14 cellular contexts compared by ENCODE assay signal in the genomic region with DNA sequence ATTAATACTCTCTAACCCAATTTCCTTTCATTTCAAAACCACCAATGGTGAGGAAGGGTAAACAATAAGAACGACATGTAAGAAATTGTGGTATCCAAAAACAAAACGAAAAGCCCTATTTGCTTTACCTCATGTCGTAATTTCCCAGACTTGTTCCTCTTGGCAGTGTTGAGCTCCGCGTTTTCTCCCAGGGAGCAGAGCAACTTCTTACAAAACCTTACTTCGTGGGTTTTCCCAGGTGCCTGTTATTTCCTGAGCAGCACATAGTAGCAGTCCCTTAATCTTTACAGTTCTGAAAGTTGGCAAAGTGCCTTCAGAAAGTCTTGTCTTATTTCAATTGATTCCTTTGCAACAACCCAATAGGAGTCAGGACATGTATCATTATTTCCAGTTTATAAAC.
A peak's percentile ranks its signal among the peaks of the same experiment; 100 is the strongest.
DNase-seq lines count a peak whose midpoint lies in the region; ATAC-seq lines count a peak whose summit lies in the region.
"Had no signal": no experiment of that assay in that cellular context is flagged by ENCODE, and none has a peak within 500 bp of the region (broad histone marks: within the 10 kb centered on the region; RNA-seq: fewer than 3 reads in every experiment).

No MANE protein-coding gene starts in this region.

- peak overlapping the region in 2 of 5 donors; percentile 22 to 30 for H3K9ac ChIP-seq in subcutaneous abdominal adipose tissue (ENCODE audit: low read length in 5 of 5)

- peak overlapping the region in 4 of 5 donors; percentile 12 to 48 (median 36) for H3K4me3 ChIP-seq in subcutaneous abdominal adipose tissue (ENCODE audit: low read depth in 1 of 5, low read length in 5 of 5)

- no peaks in the 10 kb centered on the region for H3K9me3 ChIP-seq in subcutaneous abdominal adipose tissue (ENCODE audit: control insufficient read depth in 5 of 5, low read length in 5 of 5)
- H3K9me3 ChIP-seq: esophagus muscularis mucosa had no signal

- no peaks in the 10 kb centered on the region for H3K27me3 ChIP-seq in subcutaneous abdominal adipose tissue (ENCODE audit: control insufficient read depth in 5 of 5, insufficient read depth in 4 of 5, low read length in 5 of 5)
- H3K27me3 ChIP-seq: esophagus muscularis mucosa had no signal

- peak; percentile 40 for ATAC-seq in HG02610 (IDR thresholded peaks at IDR 0.05; ENCODE audit: unreplicated experiment)

- no peaks in the 10 kb centered on the region for H3K36me3 ChIP-seq in subcutaneous abdominal adipose tissue (ENCODE audit: control insufficient read depth in 5 of 5, insufficient read depth in 5 of 5, low read length in 5 of 5)
- H3K36me3 ChIP-seq: esophagus muscularis mucosa had no signal

- H3K27ac ChIP-seq in subcutaneous abdominal adipose tissue (ENCODE audit: low read depth, low read length), result no peak overlapping the region
- H3K27ac ChIP-seq: esophagus muscularis mucosa had no signal

- DNase-seq in amniotic epithelial cell (ENCODE audit: low read depth) (peak; percentile 24), glomerular visceral epithelial cell (ENCODE audit: extremely low spot score) (peak; percentile 26), UCSD-AML1 (lab: John Stamatoyannopoulos, UW; ENCODE audit: unreplicated experiment) (no peak), NCI-H1930 (lab: John Stamatoyannopoulos, UW) (no peak)
- no peak for DNase-seq in activated naive CD4-positive, alpha-beta T cell treated with anti-CD3 and anti-CD28 coated beads, Interleukin-2, amount 50 U/mL, for 16 hours
- DNase-seq: activated CD4-positive, alpha-beta T cell treated with anti-CD3 and anti-CD28 coated beads, Interleukin-2, amount 50 U/mL, for 4 hours; activated naive CD8-positive, alpha-beta T cell treated with anti-CD3 and anti-CD28 coated beads, Interleukin-2, amount 10 ng/mL, durations not matched to agents 7 days and 5 days; islet precursor cell; NCI-H69; occipital lobe; stimulated activated CD4-positive, alpha-beta T cell treated with anti-CD3 and anti-CD28 coated beads, Interleukin-4, amount 100 ng/mL, for 4 hours had no signal

- H3K4me1 ChIP-seq in subcutaneous abdominal adipose tissue (ENCODE audit: control insufficient read depth in 5 of 5, insufficient read depth in 5 of 5, low read length in 5 of 5), result peaks cover 2 to 16% (median 5%) of the 10 kb centered on the region in 5 donors

Comparison
In these comparisons a context has a peak if more than half of its experiments do, and no peak if none do; other contexts are left out.
1. DNase-seq: peak in amniotic epithelial cell (single experiment) and glomerular visceral epithelial cell (single experiment); none in UCSD-AML1 (single experiment), activated naive CD4-positive, alpha-beta T cell treated with anti-CD3 and anti-CD28 coated beads, Interleukin-2, amount 50 U/mL, for 16 hours (single experiment) and NCI-H1930 (0 of 2).